ENCODE assay signal across 9 cellular contexts in genomic region chr7:140476698-140477261, GRCh38. TPM values are rescaled to one million over a fixed set of nuclear protein-coding genes. Genes with fewer than 3 reads are reported as not detected.
DNase-seq lines count a peak whose midpoint lies in the region; ATAC-seq, FAIRE-seq and TF ChIP-seq lines count a peak whose summit lies in the region.
"Had no signal": no experiment of that assay in that cellular context is flagged by ENCODE, and none has a peak within 500 bp of the region (broad histone marks: within the 10 kb centered on the region; RNA-seq: fewer than 3 reads in every experiment).

No MANE protein-coding gene starts in this region.

- H3K4me3 Mint-ChIP-seq in Caco-2 (ENCODE audit: unreplicated experiment) (peak overlapping the region; percentile 79), IgD-negative memory B cell (peak overlapping the region; percentile 95 to 97 (median 97))
- peak overlapping the region; percentile 90 to 100 (median 96) for H3K4me3 Mint-ChIP-seq in naive thymus-derived CD4-positive, alpha-beta T cell

- peaks cover 4% of the 10 kb centered on the region for H4K20me1 ChIP-seq in mammary epithelial cell (ENCODE audit: insufficient read depth, low read length)

- H3K9me3 ChIP-seq in Caco-2 (no peaks in the 10 kb centered on the region), mammary epithelial cell (replicated peaks; ENCODE audit: insufficient read depth, low read length) (no peaks in the 10 kb centered on the region)
- H3K9me3 ChIP-seq in naive thymus-derived CD4-positive, alpha-beta T cell (ENCODE audit: control insufficient read depth in 2 of 3, low read length in 3 of 3), result no peaks in the 10 kb centered on the region

- dilution Hi-C loops in mammary epithelial cell (cut with HindIII; ENCODE audit: low sequenced_read_pairs), result no loop called here

- H3K27me3 Mint-ChIP-seq in Caco-2 (ENCODE audit: insufficient read depth, unreplicated experiment), result no peaks in the 10 kb centered on the region
- H3K27me3 Mint-ChIP-seq in IgD-negative memory B cell, result no peaks in the 10 kb centered on the region
- peaks cover 0 to 4% (median 0%) of the 10 kb centered on the region in 5 donors for H3K27me3 Mint-ChIP-seq in naive thymus-derived CD4-positive, alpha-beta T cell

- H3K36me3 ChIP-seq in Caco-2 (ENCODE audit: control insufficient read depth, insufficient read depth, low read length) (no peaks in the 10 kb centered on the region), mammary epithelial cell (ENCODE audit: insufficient read depth, low read length) (no peaks in the 10 kb centered on the region)
- H3K36me3 ChIP-seq in naive thymus-derived CD4-positive, alpha-beta T cell (ENCODE audit: control insufficient read depth in 2 of 3, insufficient read depth in 3 of 3, low read length in 3 of 3), result peaks cover 0 to 12% (median 3%) of the 10 kb centered on the region in 3 experiments

- peak overlapping the region; percentile 53 for H3K4me2 ChIP-seq in mammary epithelial cell (ENCODE audit: insufficient read depth, low read depth, low read length)

- no peak for ATAC-seq in naive thymus-derived CD4-positive, alpha-beta T cell
- no peak for ATAC-seq in HG03342 (IDR thresholded peaks at IDR 0.05; ENCODE audit: unreplicated experiment)

- 83% methylated on average over 11 of the region's 11 CpGs for WGBS in mammary epithelial cell (ENCODE audit: low coverage, missing lambda C conversion rate)
- WGBS in lower leg skin, 2 donors, result 79 to 80% methylated on average over 11 of the region's 11 CpGs

- no peak for FAIRE-seq in frontal cortex (lab: Jason Lieb, UNC)

- in situ Hi-C loops in mammary epithelial cell (cut with MboI; ENCODE audit: low sequenced_read_pairs in 2 of 2), result no loop called here

- DNase-seq in Caco-2, result no peak
- no peak for DNase-seq in mammary epithelial cell
- DNase-seq in naive thymus-derived CD4-positive, alpha-beta T cell, result no peak
- no peak for DNase-seq in frontal cortex (ENCODE audit: low spot score in 2 of 2)
- DNase-seq in NCI-H2227 (lab: John Stamatoyannopoulos, UW; ENCODE audit: unreplicated experiment), result no peak
- no peak for DNase-seq in lower leg skin (ENCODE audit: low spot score in 2 of 2)
- DNase-seq: NCI-H446 treated with DMSO at 0.1 percent for 48 hours had no signal

- POLR2A ChIA-PET in Caco-2 (lab: Charles Lee), result no interaction called here
- POLR2A ChIA-PET in naive thymus-derived CD4-positive, alpha-beta T cell (lab: Charles Lee), result interaction anchor here (0.6 to 2.4 kb wide), 9 partner anchors 9 to 538 kb away, joined by 3 to 20 read pairs (median 3); partner anchors contain the start of genes MRPS33 and SLC37A3

- H3K9me3 Mint-ChIP-seq in Caco-2 (ENCODE audit: unreplicated experiment) (no peaks in the 10 kb centered on the region), IgD-negative memory B cell (no peaks in the 10 kb centered on the region)
- no peaks in the 10 kb centered on the region for H3K9me3 Mint-ChIP-seq in naive thymus-derived CD4-positive, alpha-beta T cell

- H3K4me1 Mint-ChIP-seq in Caco-2 (ENCODE audit: low read depth, unreplicated experiment) (peaks cover 6% of the 10 kb centered on the region), IgD-negative memory B cell (peaks cover 14 to 30% (median 22%) of the 10 kb centered on the region in 3 donors)
- H3K4me1 Mint-ChIP-seq in naive thymus-derived CD4-positive, alpha-beta T cell, result peaks cover 18 to 53% (median 33%) of the 10 kb centered on the region in 7 donors

- intact Hi-C loops in Caco-2 (cut with micrococcal nuclease; ENCODE audit: unreplicated experiment) (loop anchor here (5.0 to 10.0 kb wide), 2 partner anchors 74 to 302 kb away; partner anchors contain the start of genes KDM7A and RAB19), mammary epithelial cell (cut with micrococcal nuclease) (loop anchor here (5.0 kb wide), 2 partner anchors 299 to 794 kb away; partner anchors contain the start of gene KDM7A), lower leg skin (cut with DNase I; ENCODE audit: low total_unique reads) (no loop called here)
- intact Hi-C loops in naive thymus-derived CD4-positive, alpha-beta T cell (cut with micrococcal nuclease), result loop anchor here (1.0 to 10.0 kb wide), 11 partner anchors 100 to 1724 kb away; partner anchors contain the start of genes PARP12 (in 2 of the 2), AGK (in 1 of the 2), FMC1 (in 1 of the 2) and HIPK2 (in 1 of the 2)

- no TSS peak for BruUV-seq in Caco-2 (replicated peaks; lab: Mats Ljungman, UMichigan)
- BruUV-seq in mammary epithelial cell (replicated peaks; lab: Mats Ljungman, UMichigan), result no TSS peak

- no peak overlapping the region for H3K27ac Mint-ChIP-seq in Caco-2 (ENCODE audit: unreplicated experiment)
- H3K27ac Mint-ChIP-seq in IgD-negative memory B cell, result peak overlapping the region; percentile 91 to 98 (median 96)
- H3K27ac Mint-ChIP-seq in naive thymus-derived CD4-positive, alpha-beta T cell, result peak overlapping the region; percentile 89 to 99 (median 94)

- H3K4me3 ChIP-seq in Caco-2 (ENCODE audit: low read depth, low read length), result no peak overlapping the region
- H3K4me3 ChIP-seq in mammary epithelial cell (replicated peaks in 1 of 3; ENCODE audit: insufficient read depth in 1 of 3, low read depth in 2 of 3, low read length in 3 of 3), result no peak overlapping the region
- peak overlapping the region; percentile 84 for H3K4me3 ChIP-seq in naive thymus-derived CD4-positive, alpha-beta T cell (ENCODE audit: low read length)
- H3K4me3 ChIP-seq in lower leg skin (ENCODE audit: low read depth, poor library complexity, severe bottlenecking), result no peak overlapping the region

- H3K4me1 ChIP-seq in Caco-2 (no peaks in the 10 kb centered on the region), mammary epithelial cell (ENCODE audit: insufficient read depth, low read length) (peaks cover 6% of the 10 kb centered on the region)
- H3K4me1 ChIP-seq in naive thymus-derived CD4-positive, alpha-beta T cell (ENCODE audit: control insufficient read depth in 2 of 2, insufficient read depth in 2 of 2, low read length in 2 of 2), result peaks cover 28 to 31% of the 10 kb centered on the region in 2 donors

- TF ChIP-seq CTCF in Caco-2 (IDR thresholded peaks at IDR 0.05; ENCODE audit: insufficient read depth in 1 of 2, low read depth in 1 of 2, low read length in 1 of 2, severe bottlenecking in 1 of 2, unreplicated experiment in 1 of 2) (no peak), mammary epithelial cell (conservative IDR thresholded peaks at IDR 0.05 in 1 of 2, IDR thresholded peaks at IDR 0.05 in 1 of 2; ENCODE audit: extremely low read depth in 1 of 2, insufficient read depth in 1 of 2, low read depth in 1 of 2, low read length in 2 of 2) (no peak), lower leg skin (IDR thresholded peaks at IDR 0.05) (no peak)

- H3K27ac ChIP-seq in mammary epithelial cell (ENCODE audit: insufficient read depth, low read depth, low read length), result no peak overlapping the region
- H3K27ac ChIP-seq in naive thymus-derived CD4-positive, alpha-beta T cell (ENCODE audit: low read depth, low read length), result peak overlapping the region; percentile 89

- no peak overlapping the region for H3K9ac ChIP-seq in mammary epithelial cell (ENCODE audit: insufficient read depth, low read length)

- no peak overlapping the region for H2AFZ ChIP-seq in mammary epithelial cell (ENCODE audit: low read depth, low read length)

- H3K36me3 Mint-ChIP-seq in Caco-2 (ENCODE audit: insufficient read depth, unreplicated experiment), result peaks cover 10% of the 10 kb centered on the region
- peaks cover 4% of the 10 kb centered on the region for H3K36me3 Mint-ChIP-seq in IgD-negative memory B cell
- peaks cover 0 to 5% (median 1%) of the 10 kb centered on the region in 5 donors for H3K36me3 Mint-ChIP-seq in naive thymus-derived CD4-positive, alpha-beta T cell

- H3K79me2 ChIP-seq in mammary epithelial cell (ENCODE audit: insufficient read depth, low read length), result peaks cover 73% of the 10 kb centered on the region

- CTCF ChIA-PET in Caco-2 (lab: Charles Lee), result no interaction called here
- CTCF ChIA-PET in mammary epithelial cell (lab: Charles Lee; ENCODE audit: low non-redundant PET), result no interaction called here
- CTCF ChIA-PET in naive thymus-derived CD4-positive, alpha-beta T cell (lab: Charles Lee), result interaction anchor here (1.3 to 6.0 kb wide), 6 partner anchors 10 to 537 kb away, joined by 4 to 77 read pairs (median 8); partner anchors contain the start of gene MRPS33

- TF ChIP-seq POLR2A in lower leg skin (IDR thresholded peaks at IDR 0.05), result no peak

- no peaks in the 10 kb centered on the region for H3K27me3 ChIP-seq in Caco-2 (replicated peaks; ENCODE audit: control insufficient read depth, insufficient read depth, low read length)
- no peaks in the 10 kb centered on the region for H3K27me3 ChIP-seq in mammary epithelial cell (ENCODE audit: insufficient read depth, low read length)
- H3K27me3 ChIP-seq in naive thymus-derived CD4-positive, alpha-beta T cell (ENCODE audit: control insufficient read depth in 2 of 2, insufficient read depth in 2 of 2, low read length in 2 of 2), result no peaks in the 10 kb centered on the region

RNA-seq across cellular contexts. Expression of gene MKRN1, which starts 2.5 kb away (rescaled TPM):
- 62.4 and 73.0 TPM in 2 replicates for total RNA-seq in Caco-2 (2022)
- 124 TPM for polyA plus RNA-seq in IgD-negative memory B cell
- total RNA-seq in mammary epithelial cell, result 10 to 100 TPM; 48.2 to 69.6 TPM
- polyA plus RNA-seq in mammary epithelial cell, result 37.3 TPM
- polyA minus RNA-seq in mammary epithelial cell, result 65.0 TPM
- 100 to 1,000 TPM in 4 of 5 experiments, 10 to 100 TPM in 1; 85.1 to 162 (median 144) TPM for total RNA-seq in naive thymus-derived CD4-positive, alpha-beta T cell
- polyA plus RNA-seq in naive thymus-derived CD4-positive, alpha-beta T cell, result 100 to 1,000 TPM; 117 to 136 TPM
- 113 TPM for total RNA-seq in frontal cortex
- 10 to 100 TPM; 74.4 to 92.3 (median 85.4) TPM for total RNA-seq in lower leg skin
